8 cellular contexts compared by ENCODE assay signal in the genomic region with DNA sequence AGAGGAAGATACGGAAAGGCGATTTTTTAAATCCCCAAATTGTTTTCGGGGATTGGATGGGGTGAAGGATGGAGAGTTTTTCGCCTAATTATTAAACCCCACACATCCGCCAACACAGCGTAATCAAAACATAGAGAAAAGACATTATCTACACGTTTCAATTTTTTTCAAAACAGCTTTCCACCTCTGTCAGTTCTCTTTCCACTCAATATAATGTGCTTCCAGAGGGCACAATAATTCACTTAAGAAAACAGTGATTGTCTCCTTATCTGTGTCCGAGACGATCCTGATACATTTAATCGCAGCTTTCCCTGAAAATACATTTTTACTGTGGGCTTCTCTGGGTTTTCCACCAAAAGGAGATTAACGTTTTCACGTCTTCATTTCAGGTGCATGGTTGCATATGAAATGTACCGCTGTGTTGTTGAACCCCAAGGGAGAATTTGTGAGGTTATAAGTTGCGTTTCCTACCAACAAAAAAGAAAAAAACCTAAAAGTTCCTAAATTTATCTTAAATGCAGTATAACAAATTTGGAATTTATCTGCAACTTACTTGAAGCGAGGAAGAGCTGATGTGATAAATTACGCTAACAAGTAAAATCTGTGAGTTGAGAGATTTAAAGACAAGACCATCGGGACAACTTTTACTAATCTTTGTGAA. TPM values are rescaled to one million over a fixed set of nuclear protein-coding genes. Genes with fewer than 3 reads are reported as not detected.
A peak's percentile ranks its signal among the peaks of the same experiment; 100 is the strongest.
DNase-seq lines count a peak whose midpoint lies in the region; ATAC-seq and TF ChIP-seq lines count a peak whose summit lies in the region.

No MANE protein-coding gene starts in this region.

- no peaks in the 10 kb centered on the region for H3K4me1 ChIP-seq in parathyroid adenoma

- DNase-seq in GM12864 (ENCODE audit: low read depth), result no peak
- peak; percentile 19 for DNase-seq in fibroblast of the aortic adventitia (ENCODE audit: low read depth)
- DNase-seq in OCI-M2 (lab: John Stamatoyannopoulos, UW; ENCODE audit: unreplicated experiment), result no peak
- no peak for DNase-seq in COR-L47 (lab: John Stamatoyannopoulos, UW)

- H4K20me1 ChIP-seq in SU-DHL-6 (ENCODE audit: low read depth, low read length), result peaks cover 16% of the 10 kb centered on the region; the same call in 1 of the 2 replicates

- H3K36me3 ChIP-seq in SU-DHL-6 (ENCODE audit: low read length), result no peaks in the 10 kb centered on the region
- no peaks in the 10 kb centered on the region for H3K36me3 ChIP-seq in parathyroid adenoma (ENCODE audit: control insufficient read depth, insufficient read depth, low read length)

- no peak for TF ChIP-seq CTCF in GM12864 (IDR thresholded peaks at IDR 0.05; ENCODE audit: low read depth, low read length, missing control alignments)
- TF ChIP-seq CTCF in SU-DHL-6 (IDR thresholded peaks at IDR 0.05; ENCODE audit: insufficient read depth, low read length, poor library complexity, severe bottlenecking), result no peak
- TF ChIP-seq CTCF in fibroblast of the aortic adventitia (IDR thresholded peaks at IDR 0.05; ENCODE audit: insufficient read depth, low read length), result no peak
- TF ChIP-seq CTCF in parathyroid adenoma (IDR thresholded peaks at IDR 0.05), result no peak

- ATAC-seq in HG03571 (IDR thresholded peaks at IDR 0.05; ENCODE audit: unreplicated experiment), result no peak
- ATAC-seq in HG02852 (IDR thresholded peaks at IDR 0.05; ENCODE audit: unreplicated experiment), result no peak

- peaks cover 43% of the 10 kb centered on the region for H3K79me2 ChIP-seq in SU-DHL-6 (ENCODE audit: insufficient read depth, low read length)
- H3K79me2 ChIP-seq in parathyroid adenoma, result peaks cover 3% of the 10 kb centered on the region

- peak overlapping the region; percentile 75 for H3K27ac ChIP-seq in SU-DHL-6 (ENCODE audit: low read depth, low read length)
- H3K27ac ChIP-seq in parathyroid adenoma, result no peak overlapping the region

- peak overlapping the region; percentile 87 for H3K9ac ChIP-seq in SU-DHL-6 (ENCODE audit: low read length)
- H3K9ac ChIP-seq in parathyroid adenoma, result no peak overlapping the region

- H3K4me2 ChIP-seq in SU-DHL-6 (ENCODE audit: low read depth, low read length, poor library complexity, severe bottlenecking) (peak overlapping the region; percentile 100), parathyroid adenoma (ENCODE audit: low read length) (peak overlapping the region; percentile 86)

- H3K9me3 ChIP-seq in SU-DHL-6 (ENCODE audit: insufficient read depth, low read length) (no peaks in the 10 kb centered on the region), parathyroid adenoma (ENCODE audit: control insufficient read depth, low read length) (no peaks in the 10 kb centered on the region)

- peaks cover 10% of the 10 kb centered on the region; the same call in 1 of the 2 replicates for H3F3A ChIP-seq in SU-DHL-6 (ENCODE audit: insufficient read depth)

- H2AFZ ChIP-seq in SU-DHL-6 (ENCODE audit: low read depth, low read length, severe bottlenecking) (peak overlapping the region; percentile 95), parathyroid adenoma (peak overlapping the region; percentile 51)

- no peaks in the 10 kb centered on the region for H3K9me2 ChIP-seq in SU-DHL-6 (replicated peaks; ENCODE audit: insufficient read depth, low read length)

- no peaks in the 10 kb centered on the region for H3K27me3 ChIP-seq in SU-DHL-6 (ENCODE audit: low read length)
- H3K27me3 ChIP-seq in parathyroid adenoma (ENCODE audit: control insufficient read depth, insufficient read depth, low read length), result no peaks in the 10 kb centered on the region

- H3K4me3 ChIP-seq in GM12864 (ENCODE audit: low read depth, low read length) (peak overlapping the region; percentile 79), SU-DHL-6 (ENCODE audit: insufficient read depth, low read length, poor library complexity, severe bottlenecking) (peak overlapping the region; percentile 89), fibroblast of the aortic adventitia (ENCODE audit: low read depth, low read length) (peak overlapping the region; percentile 73), parathyroid adenoma (ENCODE audit: low read depth, low read length) (peak overlapping the region; percentile 89)

RNA-seq across cellular contexts. Expression of gene OBI1, which starts 0.6 kb away (rescaled TPM):
- total RNA-seq in fibroblast of the aortic adventitia (ENCODE audit: low replicate concordance), result 20.0 and 28.3 TPM in 2 replicates

RNA-seq across cellular contexts. Expression of gene POU4F1, which starts 56.2 kb away (rescaled TPM):
- total RNA-seq in fibroblast of the aortic adventitia (ENCODE audit: low replicate concordance), result not detected in 2 replicates
